In the genomic region with DNA sequence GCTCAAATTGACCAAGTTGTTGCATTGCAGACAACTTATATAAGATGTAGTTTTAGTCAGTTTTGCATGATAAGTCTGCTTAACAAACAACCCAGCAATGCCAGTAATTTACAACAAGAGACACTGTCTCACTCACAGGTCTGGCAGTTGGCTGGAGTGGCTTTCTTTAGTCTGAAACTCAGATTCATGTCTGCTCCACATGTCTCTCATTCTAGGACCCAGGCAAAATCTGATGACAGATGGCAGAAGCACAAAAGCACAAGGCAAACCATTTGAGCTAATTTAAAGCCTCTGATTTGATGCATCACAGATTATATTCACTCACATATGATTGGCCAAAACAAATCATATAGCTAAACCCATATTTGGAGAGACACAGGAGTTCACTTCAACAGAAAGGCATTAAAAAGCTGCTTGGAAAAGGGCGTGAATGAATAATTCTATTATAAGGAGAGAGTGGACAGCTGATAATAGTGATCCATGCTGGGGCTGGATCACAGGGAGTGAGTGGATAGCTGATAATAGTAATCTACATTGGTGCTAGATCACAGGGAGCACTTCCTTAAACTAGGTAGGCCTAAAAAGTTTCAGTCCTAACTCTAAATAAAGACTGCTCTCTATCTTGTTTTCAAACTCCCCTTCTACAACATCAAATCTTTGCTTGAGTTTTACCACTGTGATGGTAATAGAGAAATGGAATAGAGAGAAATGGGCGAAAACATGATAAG, we compare ENCODE assay signal across 10 cellular contexts.
A peak's percentile ranks its signal among the peaks of the same experiment; 100 is the strongest.
DNase-seq lines count a peak whose midpoint lies in the region; ATAC-seq and TF ChIP-seq lines count a peak whose summit lies in the region.
"Had no signal": no experiment of that assay in that cellular context is flagged by ENCODE, and none has a peak within 500 bp of the region (broad histone marks: within the 10 kb centered on the region; RNA-seq: fewer than 3 reads in every experiment).

No MANE protein-coding gene starts in this region.

- DNase-seq in psoas muscle: no peak
- DNase-seq in NCI-H1105 (lab: John Stamatoyannopoulos, UW): no peak
- DNase-seq in effector memory CD8-positive, alpha-beta T cell: no peak
- DNase-seq in A172 (ENCODE audit: low spot score): no peak
- DNase-seq: activated naive CD8-positive, alpha-beta T cell treated with anti-CD3 and anti-CD28 coated beads, Interleukin-2, amount 50 U/mL, for 24 hours; stimulated activated CD4-positive, alpha-beta T cell treated with anti-CD3 and anti-CD28 coated beads, Interleukin-12 subunit alpha, Interleukin-12 subunit beta, amount 100 ng/mL, for 4 hours had no signal

- H3K4me3 ChIP-seq in psoas muscle: no peak overlapping the region

- H3K36me3 ChIP-seq in psoas muscle (ENCODE audit: insufficient read depth in 1 of 2, low read depth in 1 of 2): no peaks in the 10 kb centered on the region

- no peaks in the 10 kb centered on the region for H3K4me1 Mint-ChIP-seq in effector memory CD8-positive, alpha-beta T cell (ENCODE audit: low read depth in 2 of 2)
- H3K4me1 Mint-ChIP-seq: activated naive CD8-positive, alpha-beta T cell treated with anti-CD3 and anti-CD28 coated beads, Interleukin-2, amount 50 U/mL, for 24 hours had no signal

- no peaks in the 10 kb centered on the region for H3K27me3 ChIP-seq in psoas muscle (ENCODE audit: insufficient read depth in 3 of 3, low read length in 2 of 3)

- no peak for TF ChIP-seq CTCF in psoas muscle (IDR thresholded peaks at IDR 0.05)

- ATAC-seq in GM19324 (IDR thresholded peaks at IDR 0.05; ENCODE audit: low FRiP score, unreplicated experiment): peak; percentile 46
- peak; percentile 48 for ATAC-seq in HG02759 (IDR thresholded peaks at IDR 0.05; ENCODE audit: unreplicated experiment)
- peak; percentile 36 for ATAC-seq in HG03565 (IDR thresholded peaks at IDR 0.05; ENCODE audit: unreplicated experiment)
- ATAC-seq in psoas muscle: peak in 3 of 4 donors; percentile 29 to 50 (median 42)
- no peak for ATAC-seq in effector memory CD8-positive, alpha-beta T cell (replicated peaks)
- ATAC-seq: activated naive CD8-positive, alpha-beta T cell treated with anti-CD3 and anti-CD28 coated beads, Interleukin-2, amount 50 U/mL, for 24 hours had no signal

- peaks cover 8% of the 10 kb centered on the region for H3K4me1 ChIP-seq in psoas muscle

- H3K9me3 Mint-ChIP-seq in effector memory CD8-positive, alpha-beta T cell: peaks cover 4 to 8% of the 10 kb centered on the region in 2 donors
- H3K9me3 Mint-ChIP-seq: activated naive CD8-positive, alpha-beta T cell treated with anti-CD3 and anti-CD28 coated beads, Interleukin-2, amount 50 U/mL, for 24 hours had no signal

- WGBS in psoas muscle, 3 donors: 88 to 95% (median 95%) methylated on average over 2 of the region's 2 CpGs

- H3K27me3 Mint-ChIP-seq in effector memory CD8-positive, alpha-beta T cell: no peaks in the 10 kb centered on the region
- H3K27me3 Mint-ChIP-seq: activated naive CD8-positive, alpha-beta T cell treated with anti-CD3 and anti-CD28 coated beads, Interleukin-2, amount 50 U/mL, for 24 hours had no signal

- H3K4me3 Mint-ChIP-seq in effector memory CD8-positive, alpha-beta T cell: no peak overlapping the region
- H3K4me3 Mint-ChIP-seq: activated naive CD8-positive, alpha-beta T cell treated with anti-CD3 and anti-CD28 coated beads, Interleukin-2, amount 50 U/mL, for 24 hours had no signal

- no peak overlapping the region for H3K27ac Mint-ChIP-seq in effector memory CD8-positive, alpha-beta T cell
- H3K27ac Mint-ChIP-seq: activated naive CD8-positive, alpha-beta T cell treated with anti-CD3 and anti-CD28 coated beads, Interleukin-2, amount 50 U/mL, for 24 hours had no signal

- peak overlapping the region; percentile 51 for H3K27ac ChIP-seq in psoas muscle
- H3K27ac ChIP-seq: VCaP had no signal

- no peaks in the 10 kb centered on the region for H3K36me3 Mint-ChIP-seq in effector memory CD8-positive, alpha-beta T cell (ENCODE audit: insufficient read depth)

- H3K9me3 ChIP-seq in psoas muscle: no peaks in the 10 kb centered on the region

- intact Hi-C loops in psoas muscle (cut with DNase I): loop anchor here in 1 of 2 donors (10.0 kb wide), 1 partner anchor 1290 kb away; a partner anchor contains a TSS
